Comparison of ENCODE assay signal across 1 cellular context in the genomic region with DNA sequence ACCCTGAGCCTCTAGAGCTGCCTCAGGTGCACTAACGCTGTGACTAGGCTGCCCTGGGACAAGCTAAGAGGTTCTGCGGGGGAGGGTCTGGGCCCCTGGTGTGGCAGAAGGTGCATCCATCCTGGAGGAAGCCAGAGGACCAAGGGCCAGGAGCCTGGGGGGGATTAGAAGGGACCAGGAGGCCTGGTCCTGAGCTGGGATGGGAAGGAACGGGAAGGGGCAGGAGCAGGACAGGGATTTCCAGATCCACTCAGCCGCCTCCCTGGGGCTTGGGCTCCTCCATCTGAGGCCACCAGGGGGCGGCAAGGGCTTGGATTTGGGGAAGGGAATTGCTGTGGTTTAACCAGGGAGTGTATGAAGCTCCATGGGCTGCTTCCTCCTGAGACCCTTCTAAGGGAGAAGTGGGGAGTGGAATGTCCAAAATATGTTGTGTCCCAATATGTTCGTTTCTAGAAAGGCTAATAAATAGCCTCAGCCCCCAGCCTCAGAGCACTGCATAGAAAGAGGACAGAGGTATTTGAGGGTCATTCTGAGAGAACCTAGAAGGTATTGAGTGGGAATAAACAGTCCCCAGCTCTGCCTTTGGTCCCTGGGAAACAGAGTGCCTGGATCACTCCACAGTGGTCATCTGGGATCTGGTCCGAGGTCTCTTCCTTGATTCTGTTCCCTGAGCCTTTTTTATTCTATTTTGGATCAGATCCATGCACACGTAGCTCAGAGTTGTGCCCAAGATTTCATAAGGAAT.
TF ChIP-seq lines count a peak whose summit lies in the region.

No MANE protein-coding gene starts in this region.

TF ChIP-seq in K562, 482 proteins besides CTCF, POLR2A, EP300 and RAD21 (continued from another document and continues in another):
- TF ChIP-seq SMAD4 (CRISPR knock-in tag; conservative IDR thresholded peaks at IDR 0.05), result 0 out of 2 replicates have a peak, but pooled peaks have one; percentile 57
- TF ChIP-seq, protein P1, sequence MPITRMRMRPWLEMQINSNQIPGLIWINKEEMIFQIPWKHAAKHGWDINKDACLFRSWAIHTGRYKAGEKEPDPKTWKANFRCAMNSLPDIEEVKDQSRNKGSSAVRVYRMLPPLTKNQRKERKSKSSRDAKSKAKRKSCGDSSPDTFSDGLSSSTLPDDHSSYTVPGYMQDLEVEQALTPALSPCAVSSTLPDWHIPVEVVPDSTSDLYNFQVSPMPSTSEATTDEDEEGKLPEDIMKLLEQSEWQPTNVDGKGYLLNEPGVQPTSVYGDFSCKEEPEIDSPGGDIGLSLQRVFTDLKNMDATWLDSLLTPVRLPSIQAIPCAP (CRISPR knock-in tag; IDR thresholded peaks at IDR 0.05; ENCODE audit: borderline replicate concordance), result 0 out of 2 replicates have a peak, but pooled peaks have one; percentile 53
- no peak for TF ChIP-seq ADNP (tag; IDR thresholded peaks at IDR 0.05)
- no peak for TF ChIP-seq NR2C1 (IDR thresholded peaks at IDR 0.05)
- TF ChIP-seq NR2C1 (tag; IDR thresholded peaks at IDR 0.05), result no peak
- TF ChIP-seq HDGF (IDR thresholded peaks at IDR 0.05), result no peak
- TF ChIP-seq, protein P2, sequence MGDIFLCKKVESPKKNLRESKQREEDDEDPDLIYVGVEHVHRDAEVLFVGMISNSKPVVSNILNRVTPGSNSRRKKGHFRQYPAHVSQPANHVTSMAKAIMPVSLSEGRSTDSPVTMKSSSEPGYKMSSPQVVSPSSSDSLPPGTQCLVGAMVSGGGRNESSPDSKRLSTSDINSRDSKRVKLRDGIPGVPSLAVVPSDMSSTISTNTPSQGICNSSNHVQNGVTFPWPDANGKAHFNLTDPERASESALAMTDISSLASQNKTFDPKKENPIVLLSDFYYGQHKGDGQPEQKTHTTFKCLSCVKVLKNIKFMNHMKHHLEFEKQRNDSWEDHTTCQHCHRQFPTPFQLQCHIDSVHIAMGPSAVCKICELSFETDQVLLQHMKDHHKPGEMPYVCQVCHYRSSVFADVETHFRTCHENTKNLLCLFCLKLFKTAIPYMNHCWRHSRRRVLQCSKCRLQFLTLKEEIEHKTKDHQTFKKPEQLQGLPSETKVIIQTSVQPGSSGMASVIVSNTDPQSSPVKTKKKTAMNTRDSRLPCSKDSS (IDR thresholded peaks at IDR 0.05; ENCODE audit: low read depth, partially characterized antibody), result no peak
- TF ChIP-seq, protein P3, sequence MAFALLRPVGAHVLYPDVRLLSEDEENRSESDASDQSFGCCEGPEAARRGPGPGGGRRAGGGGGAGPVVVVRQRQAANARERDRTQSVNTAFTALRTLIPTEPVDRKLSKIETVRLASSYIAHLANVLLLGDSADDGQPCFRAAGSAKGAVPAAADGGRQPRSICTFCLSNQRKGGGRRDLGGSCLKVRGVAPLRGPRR (CRISPR knock-in tag; IDR thresholded peaks at IDR 0.05), result no peak
- TF ChIP-seq, protein P4, sequence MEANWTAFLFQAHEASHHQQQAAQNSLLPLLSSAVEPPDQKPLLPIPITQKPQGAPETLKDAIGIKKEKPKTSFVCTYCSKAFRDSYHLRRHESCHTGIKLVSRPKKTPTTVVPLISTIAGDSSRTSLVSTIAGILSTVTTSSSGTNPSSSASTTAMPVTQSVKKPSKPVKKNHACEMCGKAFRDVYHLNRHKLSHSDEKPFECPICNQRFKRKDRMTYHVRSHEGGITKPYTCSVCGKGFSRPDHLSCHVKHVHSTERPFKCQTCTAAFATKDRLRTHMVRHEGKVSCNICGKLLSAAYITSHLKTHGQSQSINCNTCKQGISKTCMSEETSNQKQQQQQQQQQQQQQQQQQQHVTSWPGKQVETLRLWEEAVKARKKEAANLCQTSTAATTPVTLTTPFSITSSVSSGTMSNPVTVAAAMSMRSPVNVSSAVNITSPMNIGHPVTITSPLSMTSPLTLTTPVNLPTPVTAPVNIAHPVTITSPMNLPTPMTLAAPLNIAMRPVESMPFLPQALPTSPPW (CRISPR knock-in tag; IDR thresholded peaks at IDR 0.05), result no peak
- no peak for TF ChIP-seq SMARCC2 (IDR thresholded peaks at IDR 0.05; ENCODE audit: low read depth)
- TF ChIP-seq NFIC (IDR thresholded peaks at IDR 0.05), result no peak
- TF ChIP-seq, protein P5, sequence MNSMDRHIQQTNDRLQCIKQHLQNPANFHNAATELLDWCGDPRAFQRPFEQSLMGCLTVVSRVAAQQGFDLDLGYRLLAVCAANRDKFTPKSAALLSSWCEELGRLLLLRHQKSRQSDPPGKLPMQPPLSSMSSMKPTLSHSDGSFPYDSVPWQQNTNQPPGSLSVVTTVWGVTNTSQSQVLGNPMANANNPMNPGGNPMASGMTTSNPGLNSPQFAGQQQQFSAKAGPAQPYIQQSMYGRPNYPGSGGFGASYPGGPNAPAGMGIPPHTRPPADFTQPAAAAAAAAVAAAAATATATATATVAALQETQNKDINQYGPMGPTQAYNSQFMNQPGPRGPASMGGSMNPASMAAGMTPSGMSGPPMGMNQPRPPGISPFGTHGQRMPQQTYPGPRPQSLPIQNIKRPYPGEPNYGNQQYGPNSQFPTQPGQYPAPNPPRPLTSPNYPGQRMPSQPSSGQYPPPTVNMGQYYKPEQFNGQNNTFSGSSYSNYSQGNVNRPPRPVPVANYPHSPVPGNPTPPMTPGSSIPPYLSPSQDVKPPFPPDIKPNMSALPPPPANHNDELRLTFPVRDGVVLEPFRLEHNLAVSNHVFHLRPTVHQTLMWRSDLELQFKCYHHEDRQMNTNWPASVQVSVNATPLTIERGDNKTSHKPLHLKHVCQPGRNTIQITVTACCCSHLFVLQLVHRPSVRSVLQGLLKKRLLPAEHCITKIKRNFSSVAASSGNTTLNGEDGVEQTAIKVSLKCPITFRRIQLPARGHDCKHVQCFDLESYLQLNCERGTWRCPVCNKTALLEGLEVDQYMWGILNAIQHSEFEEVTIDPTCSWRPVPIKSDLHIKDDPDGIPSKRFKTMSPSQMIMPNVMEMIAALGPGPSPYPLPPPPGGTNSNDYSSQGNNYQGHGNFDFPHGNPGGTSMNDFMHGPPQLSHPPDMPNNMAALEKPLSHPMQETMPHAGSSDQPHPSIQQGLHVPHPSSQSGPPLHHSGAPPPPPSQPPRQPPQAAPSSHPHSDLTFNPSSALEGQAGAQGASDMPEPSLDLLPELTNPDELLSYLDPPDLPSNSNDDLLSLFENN (IDR thresholded peaks at IDR 0.05; ENCODE audit: low read depth in 2 of 2, low read length in 2 of 2), result peak in 1 of 2 experiments; percentile 75; a peak in 1 of 4 replicates
- 0 out of 2 replicates have a peak, but pooled peaks have one; percentile 30 for TF ChIP-seq ZNF143 (CRISPR knock-in tag; IDR thresholded peaks at IDR 0.05)
- TF ChIP-seq, protein P6, sequence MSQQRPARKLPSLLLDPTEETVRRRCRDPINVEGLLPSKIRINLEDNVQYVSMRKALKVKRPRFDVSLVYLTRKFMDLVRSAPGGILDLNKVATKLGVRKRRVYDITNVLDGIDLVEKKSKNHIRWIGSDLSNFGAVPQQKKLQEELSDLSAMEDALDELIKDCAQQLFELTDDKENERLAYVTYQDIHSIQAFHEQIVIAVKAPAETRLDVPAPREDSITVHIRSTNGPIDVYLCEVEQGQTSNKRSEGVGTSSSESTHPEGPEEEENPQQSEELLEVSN (IDR thresholded peaks at IDR 0.05; ENCODE audit: borderline replicate concordance in 1 of 2, extremely low read depth in 1 of 2, insufficient read depth in 1 of 2, insufficient read length in 1 of 2, low read depth in 1 of 2, low read length in 1 of 2, poor library complexity in 1 of 2, severe bottlenecking in 1 of 2), result no peak
- no peak for TF ChIP-seq ZC3H8 (IDR thresholded peaks at IDR 0.05)
- no peak for TF ChIP-seq BCOR (IDR thresholded peaks at IDR 0.05)
- no peak for TF ChIP-seq ELF4 (CRISPR knock-in tag; IDR thresholded peaks at IDR 0.05)
- TF ChIP-seq ILK (tag; IDR thresholded peaks at IDR 0.05; ENCODE audit: borderline replicate concordance, low read depth), result no peak
- TF ChIP-seq, protein P7, sequence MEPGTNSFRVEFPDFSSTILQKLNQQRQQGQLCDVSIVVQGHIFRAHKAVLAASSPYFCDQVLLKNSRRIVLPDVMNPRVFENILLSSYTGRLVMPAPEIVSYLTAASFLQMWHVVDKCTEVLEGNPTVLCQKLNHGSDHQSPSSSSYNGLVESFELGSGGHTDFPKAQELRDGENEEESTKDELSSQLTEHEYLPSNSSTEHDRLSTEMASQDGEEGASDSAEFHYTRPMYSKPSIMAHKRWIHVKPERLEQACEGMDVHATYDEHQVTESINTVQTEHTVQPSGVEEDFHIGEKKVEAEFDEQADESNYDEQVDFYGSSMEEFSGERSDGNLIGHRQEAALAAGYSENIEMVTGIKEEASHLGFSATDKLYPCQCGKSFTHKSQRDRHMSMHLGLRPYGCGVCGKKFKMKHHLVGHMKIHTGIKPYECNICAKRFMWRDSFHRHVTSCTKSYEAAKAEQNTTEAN (CRISPR knock-in tag; IDR thresholded peaks at IDR 0.05), result 0 out of 2 replicates have a peak, but pooled peaks have one; percentile 81
- TF ChIP-seq, protein P8, sequence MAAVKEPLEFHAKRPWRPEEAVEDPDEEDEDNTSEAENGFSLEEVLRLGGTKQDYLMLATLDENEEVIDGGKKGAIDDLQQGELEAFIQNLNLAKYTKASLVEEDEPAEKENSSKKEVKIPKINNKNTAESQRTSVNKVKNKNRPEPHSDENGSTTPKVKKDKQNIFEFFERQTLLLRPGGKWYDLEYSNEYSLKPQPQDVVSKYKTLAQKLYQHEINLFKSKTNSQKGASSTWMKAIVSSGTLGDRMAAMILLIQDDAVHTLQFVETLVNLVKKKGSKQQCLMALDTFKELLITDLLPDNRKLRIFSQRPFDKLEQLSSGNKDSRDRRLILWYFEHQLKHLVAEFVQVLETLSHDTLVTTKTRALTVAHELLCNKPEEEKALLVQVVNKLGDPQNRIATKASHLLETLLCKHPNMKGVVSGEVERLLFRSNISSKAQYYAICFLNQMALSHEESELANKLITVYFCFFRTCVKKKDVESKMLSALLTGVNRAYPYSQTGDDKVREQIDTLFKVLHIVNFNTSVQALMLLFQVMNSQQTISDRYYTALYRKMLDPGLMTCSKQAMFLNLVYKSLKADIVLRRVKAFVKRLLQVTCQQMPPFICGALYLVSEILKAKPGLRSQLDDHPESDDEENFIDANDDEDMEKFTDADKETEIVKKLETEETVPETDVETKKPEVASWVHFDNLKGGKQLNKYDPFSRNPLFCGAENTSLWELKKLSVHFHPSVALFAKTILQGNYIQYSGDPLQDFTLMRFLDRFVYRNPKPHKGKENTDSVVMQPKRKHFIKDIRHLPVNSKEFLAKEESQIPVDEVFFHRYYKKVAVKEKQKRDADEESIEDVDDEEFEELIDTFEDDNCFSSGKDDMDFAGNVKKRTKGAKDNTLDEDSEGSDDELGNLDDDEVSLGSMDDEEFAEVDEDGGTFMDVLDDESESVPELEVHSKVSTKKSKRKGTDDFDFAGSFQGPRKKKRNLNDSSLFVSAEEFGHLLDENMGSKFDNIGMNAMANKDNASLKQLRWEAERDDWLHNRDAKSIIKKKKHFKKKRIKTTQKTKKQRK (IDR thresholded peaks at IDR 0.05; ENCODE audit: borderline replicate concordance, low read depth, low read length), result no peak
- TF ChIP-seq TAL1 (IDR thresholded peaks at IDR 0.05), result no peak
- no peak; the same call in 1 of the 2 replicates for TF ChIP-seq HEY1 (CRISPR knock-in tag; IDR thresholded peaks at IDR 0.05; ENCODE audit: borderline replicate concordance)
- TF ChIP-seq, protein P9, sequence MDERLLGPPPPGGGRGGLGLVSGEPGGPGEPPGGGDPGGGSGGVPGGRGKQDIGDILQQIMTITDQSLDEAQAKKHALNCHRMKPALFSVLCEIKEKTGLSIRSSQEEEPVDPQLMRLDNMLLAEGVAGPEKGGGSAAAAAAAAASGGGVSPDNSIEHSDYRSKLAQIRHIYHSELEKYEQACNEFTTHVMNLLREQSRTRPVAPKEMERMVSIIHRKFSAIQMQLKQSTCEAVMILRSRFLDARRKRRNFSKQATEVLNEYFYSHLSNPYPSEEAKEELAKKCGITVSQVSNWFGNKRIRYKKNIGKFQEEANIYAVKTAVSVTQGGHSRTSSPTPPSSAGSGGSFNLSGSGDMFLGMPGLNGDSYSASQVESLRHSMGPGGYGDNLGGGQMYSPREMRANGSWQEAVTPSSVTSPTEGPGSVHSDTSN (CRISPR knock-in tag; IDR thresholded peaks at IDR 0.05; ENCODE audit: low read depth), result no peak
- TF ChIP-seq, protein P9 (tag; conservative IDR thresholded peaks at IDR 0.05; ENCODE audit: low read depth), result no peak
- TF ChIP-seq CHCHD3 (CRISPR knock-in tag; IDR thresholded peaks at IDR 0.05), result no peak
- TF ChIP-seq SAP30 (IDR thresholded peaks at IDR 0.05; ENCODE audit: borderline replicate concordance, insufficient read depth, low read depth, low read length, poor library complexity, severe bottlenecking), result no peak
- TF ChIP-seq HNRNPLL (IDR thresholded peaks at IDR 0.05; ENCODE audit: low read depth, low read length, poor library complexity, severe bottlenecking), result no peak
- TF ChIP-seq PPARD (CRISPR knock-in tag; IDR thresholded peaks at IDR 0.05), result 0 out of 2 replicates have a peak, but pooled peaks have one; percentile 35
- TF ChIP-seq, protein P10, sequence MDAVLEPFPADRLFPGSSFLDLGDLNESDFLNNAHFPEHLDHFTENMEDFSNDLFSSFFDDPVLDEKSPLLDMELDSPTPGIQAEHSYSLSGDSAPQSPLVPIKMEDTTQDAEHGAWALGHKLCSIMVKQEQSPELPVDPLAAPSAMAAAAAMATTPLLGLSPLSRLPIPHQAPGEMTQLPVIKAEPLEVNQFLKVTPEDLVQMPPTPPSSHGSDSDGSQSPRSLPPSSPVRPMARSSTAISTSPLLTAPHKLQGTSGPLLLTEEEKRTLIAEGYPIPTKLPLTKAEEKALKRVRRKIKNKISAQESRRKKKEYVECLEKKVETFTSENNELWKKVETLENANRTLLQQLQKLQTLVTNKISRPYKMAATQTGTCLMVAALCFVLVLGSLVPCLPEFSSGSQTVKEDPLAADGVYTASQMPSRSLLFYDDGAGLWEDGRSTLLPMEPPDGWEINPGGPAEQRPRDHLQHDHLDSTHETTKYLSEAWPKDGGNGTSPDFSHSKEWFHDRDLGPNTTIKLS (IDR thresholded peaks at IDR 0.05; ENCODE audit: borderline replicate concordance, low read depth), result no peak
- no peak for TF ChIP-seq PCBP2 (IDR thresholded peaks at IDR 0.05; ENCODE audit: low read depth, low read length, poor library complexity, severe bottlenecking)
- TF ChIP-seq SRSF9 (IDR thresholded peaks at IDR 0.05; ENCODE audit: borderline replicate concordance, low read depth, low read length), result no peak
- TF ChIP-seq, protein P11, sequence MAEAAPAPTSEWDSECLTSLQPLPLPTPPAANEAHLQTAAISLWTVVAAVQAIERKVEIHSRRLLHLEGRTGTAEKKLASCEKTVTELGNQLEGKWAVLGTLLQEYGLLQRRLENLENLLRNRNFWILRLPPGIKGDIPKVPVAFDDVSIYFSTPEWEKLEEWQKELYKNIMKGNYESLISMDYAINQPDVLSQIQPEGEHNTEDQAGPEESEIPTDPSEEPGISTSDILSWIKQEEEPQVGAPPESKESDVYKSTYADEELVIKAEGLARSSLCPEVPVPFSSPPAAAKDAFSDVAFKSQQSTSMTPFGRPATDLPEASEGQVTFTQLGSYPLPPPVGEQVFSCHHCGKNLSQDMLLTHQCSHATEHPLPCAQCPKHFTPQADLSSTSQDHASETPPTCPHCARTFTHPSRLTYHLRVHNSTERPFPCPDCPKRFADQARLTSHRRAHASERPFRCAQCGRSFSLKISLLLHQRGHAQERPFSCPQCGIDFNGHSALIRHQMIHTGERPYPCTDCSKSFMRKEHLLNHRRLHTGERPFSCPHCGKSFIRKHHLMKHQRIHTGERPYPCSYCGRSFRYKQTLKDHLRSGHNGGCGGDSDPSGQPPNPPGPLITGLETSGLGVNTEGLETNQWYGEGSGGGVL (CRISPR knock-in tag; IDR thresholded peaks at IDR 0.05), result no peak
